Comparison of ENCODE assay signal across 12 cellular contexts in the genomic region with DNA sequence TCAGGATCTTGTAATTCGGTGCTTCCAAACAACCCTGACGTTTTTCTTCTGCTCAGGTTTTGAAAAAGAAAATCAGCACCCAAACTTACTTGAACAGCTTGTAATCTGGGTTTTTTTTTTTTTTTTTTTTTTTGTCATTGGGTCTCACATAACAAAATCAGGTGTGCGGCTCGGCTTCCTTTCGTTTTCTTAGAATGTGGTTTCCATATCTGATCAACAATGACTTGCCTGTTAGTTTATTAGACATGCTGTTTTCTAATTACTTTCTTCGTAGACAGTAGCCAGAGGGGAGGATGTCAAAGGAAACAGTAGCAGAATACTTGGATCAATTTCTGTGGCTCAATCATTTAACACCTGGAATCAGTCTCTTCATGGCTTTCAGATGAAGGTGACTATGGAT. TPM values are rescaled to one million over a fixed set of nuclear protein-coding genes. Genes with fewer than 3 reads are reported as not detected.
A peak's percentile ranks its signal among the peaks of the same experiment; 100 is the strongest.
DNase-seq lines count a peak whose midpoint lies in the region; ATAC-seq, FAIRE-seq and TF ChIP-seq lines count a peak whose summit lies in the region.
"Had no signal": no experiment of that assay in that cellular context is flagged by ENCODE, and none has a peak within 500 bp of the region (broad histone marks: within the 10 kb centered on the region; RNA-seq: fewer than 3 reads in every experiment).

No MANE protein-coding gene starts in this region.

- no peak overlapping the region for H3K4me2 ChIP-seq in K562 (ENCODE audit: insufficient read depth, low read length)

- H3K36me3 ChIP-seq in HUES64 (ENCODE audit: insufficient read depth, low read length) (no peaks in the 10 kb centered on the region), K562 (ENCODE audit: control insufficient read depth, insufficient read depth, low read length) (no peaks in the 10 kb centered on the region)
- H3K36me3 ChIP-seq: stomach had no signal

- in situ Hi-C loops in K562 (cut with MboI), result no loop called here

- H3K9me3 ChIP-seq in HUES64 (ENCODE audit: insufficient read depth, low read depth, low read length) (no peaks in the 10 kb centered on the region), K562 (replicated peaks; ENCODE audit: control insufficient read depth, insufficient read depth, low read depth, low read length) (no peaks in the 10 kb centered on the region)
- H3K9me3 ChIP-seq: stomach had no signal

- no peak overlapping the region for H3K27ac ChIP-seq in HUES64 (ENCODE audit: low read depth, low read length)
- H3K27ac ChIP-seq in K562 (ENCODE audit: extremely low read depth, low read depth, low read length), result no peak overlapping the region
- H3K27ac ChIP-seq: RWPE1, stomach had no signal

- no peak for TF ChIP-seq POLR2A in K562 (conservative IDR thresholded peaks at IDR 0.05)

- no peak overlapping the region for H2AFZ ChIP-seq in K562 (ENCODE audit: low read depth, low read length)

- no peak overlapping the region for H3K9ac ChIP-seq in HUES64 (ENCODE audit: low read depth, low read length)
- no peak overlapping the region for H3K9ac ChIP-seq in K562 (ENCODE audit: insufficient read depth in 1 of 2, low read depth in 2 of 2, low read length in 2 of 2)

- no TSS peak for BruUV-seq in K562 (replicated peaks; lab: Mats Ljungman, UMichigan)

- H4K20me1 ChIP-seq in K562 (replicated peaks; ENCODE audit: control insufficient read depth, insufficient read depth, low read length), result no peaks in the 10 kb centered on the region

- H3K4me1 ChIP-seq in HUES64 (ENCODE audit: insufficient read depth, low read length) (no peaks in the 10 kb centered on the region), K562 (replicated peaks in 1 of 2; ENCODE audit: control insufficient read depth in 2 of 2, insufficient read depth in 2 of 2, low read length in 2 of 2) (peaks cover 0 to 18% of the 10 kb centered on the region in 2 experiments; a peak in 3 of 5 replicates)

- H3K4me3 Mint-ChIP-seq in nephron progenitor cell (peak overlapping the region; percentile 81), CD14-positive monocyte (peak overlapping the region in 1 of 2 donors; percentile 80)

- H3K9me1 ChIP-seq in K562 (ENCODE audit: control insufficient read depth, insufficient read depth, low read length), result no peaks in the 10 kb centered on the region

- H3K9me3 Mint-ChIP-seq in nephron progenitor cell (peaks cover 8% of the 10 kb centered on the region), CD14-positive monocyte (peaks cover 0 to 17% (median 9%) of the 10 kb centered on the region in 7 donors)

- POLR2A ChIA-PET in K562 (lab: Yijun Ruan, JAX), result interaction anchor here (0.7 to 1.1 kb wide), 2 partner anchors 14 to 528 kb away, joined by 3 to 4 read pairs; no protein-coding TSS in a partner anchor

- TF ChIP-seq CTCF in GM12865 (IDR thresholded peaks at IDR 0.05; ENCODE audit: insufficient read depth, low read depth, low read length, missing control alignments) (no peak), K562 (IDR thresholded peaks at IDR 0.05 in 2 of 3, conservative IDR thresholded peaks at IDR 0.05 in 1 of 3; ENCODE audit: insufficient read depth in 2 of 3, low read depth in 1 of 3, low read length in 3 of 3) (no peak), nephron progenitor cell (IDR thresholded peaks at IDR 0.05) (no peak), CD14-positive monocyte (IDR thresholded peaks at IDR 0.05) (no peak)

- no peak for TF ChIP-seq RAD21 in K562 (CRISPR knock-in tag; conservative IDR thresholded peaks at IDR 0.05 in 1 of 2, IDR thresholded peaks at IDR 0.05 in 1 of 2)

- FAIRE-seq in K562 (lab: Jason Lieb, UNC), result peak; percentile 61

- H3K4me1 Mint-ChIP-seq in nephron progenitor cell, result peaks cover 5% of the 10 kb centered on the region
- H3K4me1 Mint-ChIP-seq in CD14-positive monocyte, result peaks cover 10% of the 10 kb centered on the region

- TF ChIP-seq EP300 in K562 (IDR thresholded peaks at IDR 0.05; ENCODE audit: low read length), result no peak

- ATAC-seq in K562 (no peak), GM18498 (IDR thresholded peaks at IDR 0.05; ENCODE audit: unreplicated experiment) (no peak)

- CTCF ChIA-PET in K562 (lab: Yijun Ruan, JAX; ENCODE audit: low intra/inter-chr PET ratio), result no interaction called here

- 48% methylated on average over 6 of the region's 6 CpGs for WGBS in HUES64
- whole genome bisulfite sequencing in K562 (ENCODE audit: insufficient coverage, low coverage, missing lambda C conversion rate), result 1% methylated on average over 6 of the region's 6 CpGs

- H3K27me3 ChIP-seq in HUES64 (ENCODE audit: insufficient read depth, low read length) (peaks cover 57% of the 10 kb centered on the region), K562 (ENCODE audit: control insufficient read depth in 2 of 2, insufficient read depth in 2 of 2, low read length in 2 of 2) (peaks cover 11 to 41% of the 10 kb centered on the region in 2 experiments)

- H3K36me3 Mint-ChIP-seq in nephron progenitor cell (ENCODE audit: low read depth) (no peaks in the 10 kb centered on the region), CD14-positive monocyte (no peaks in the 10 kb centered on the region)

- intact Hi-C loops in K562 (cut with micrococcal nuclease), result no loop called here
- intact Hi-C loops in CD14-positive monocyte (cut with micrococcal nuclease), result no loop called here

- H3K79me2 ChIP-seq in K562 (ENCODE audit: control insufficient read depth, insufficient read depth, low read length), result no peaks in the 10 kb centered on the region

- H3K27me3 Mint-ChIP-seq in nephron progenitor cell (ENCODE audit: low read depth, poor library complexity), result peaks cover 94% of the 10 kb centered on the region
- H3K27me3 Mint-ChIP-seq in CD14-positive monocyte (ENCODE audit: low read depth in 3 of 3), result peaks cover 42 to 48% (median 48%) of the 10 kb centered on the region in 3 donors

- peak; percentile 10 for DNase-seq in GM12865 (ENCODE audit: low read depth)
- DNase-seq in K562 (ENCODE audit: extremely low read depth in 1 of 4, low spot score in 3 of 4), result no peak
- no peak for DNase-seq in nephron progenitor cell
- no peak for DNase-seq in effector CD4-positive, alpha-beta T cell
- no peak for DNase-seq in CD14-positive monocyte (ENCODE audit: low spot score)
- DNase-seq: NCI-H226; stimulated activated CD4-positive, alpha-beta T cell treated with anti-CD3 and anti-CD28 coated beads, Interleukin-2, amount 100 ng/mL, for 48 hours; stomach had no signal

- H3K27ac Mint-ChIP-seq in nephron progenitor cell (no peak overlapping the region), CD14-positive monocyte (no peak overlapping the region)

- H3K4me3 ChIP-seq in GM12865 (ENCODE audit: low read depth, low read length) (no peak overlapping the region), HUES64 (ENCODE audit: low read length) (peak overlapping the region; percentile 59), K562 (no peak overlapping the region)

TF ChIP-seq in K562, 482 proteins besides CTCF, POLR2A, EP300 and RAD21:
- no peak for TF ChIP-seq SP2 (IDR thresholded peaks at IDR 0.05; ENCODE audit: extremely low read depth, low read depth, low read length, poor library complexity, severe bottlenecking)
- TF ChIP-seq NFE2 (IDR thresholded peaks at IDR 0.05; ENCODE audit: low read depth), result peak; percentile 44; the same call in 1 of the 2 replicates

RNA-seq across cellular contexts. Expression of a gene that starts 0.9 kb away (rescaled TPM):
- polyA plus RNA-seq in HUES64 (2013, experiment 1 of 2), result 0.05 TPM
- not detected for polyA plus RNA-seq in HUES64 (2013, experiment 2 of 2)
- total RNA-seq in K562 (2011; cell fraction: chromatin; rRNA removed; ENCODE audit: low replicate concordance), result not detected in 2 replicates
- not detected in 2 replicates for total RNA-seq in K562 (2011; cell fraction: nucleolus; rRNA removed)
- not detected in 2 replicates for total RNA-seq in K562 (2011; cell fraction: nucleoplasm; rRNA removed)
- total RNA-seq in K562 (2014; rRNA removed), result not detected in 2 replicates
- not detected in 2 replicates for total RNA-seq in K562 (2014; rRNA removed; fragmentation: Illumina TruSeq; extraction: Trizol)
- total RNA-seq in K562 (2015; rRNA removed; fragmentation: Illumina TruSeq; extraction: Trizol), result not detected in 2 replicates
- not detected in 2 replicates for total RNA-seq in K562 (2021)
- polyA plus RNA-seq in K562 (2011; rRNA removed), result not detected in 2 replicates
- polyA plus RNA-seq in K562 (2011; cell fraction: cytosol; rRNA removed), result not detected in 2 replicates
- not detected in 2 replicates for polyA plus RNA-seq in K562 (2011; cell fraction: nucleus; rRNA removed)
- not detected in 2 replicates for polyA plus RNA-seq in K562 (2012)
- polyA plus RNA-seq in K562 (2014; fragmentation: Illumina TruSeq; extraction: Trizol), result not detected in 2 replicates
- not detected for polyA plus RNA-seq in K562 (2014; fragmentation: Nextera tagmentation; extraction: Ambion mirVana)
- polyA plus RNA-seq in K562 (2014; rRNA removed), result not detected in 2 replicates
- polyA minus RNA-seq in K562 (2011; rRNA and poly(A)+ RNA removed), result not detected in 2 replicates
- polyA minus RNA-seq in K562 (2011; cell fraction: cytosol; rRNA and poly(A)+ RNA removed), result not detected in 2 replicates
- not detected in 2 replicates for polyA minus RNA-seq in K562 (2011; cell fraction: nucleus; rRNA and poly(A)+ RNA removed)
- polyA plus RNA-seq in CD14-positive monocyte, result not detected
- total RNA-seq: posterior vena cava had no signal
